21 cellular contexts compared by ENCODE assay signal in the genomic region with DNA sequence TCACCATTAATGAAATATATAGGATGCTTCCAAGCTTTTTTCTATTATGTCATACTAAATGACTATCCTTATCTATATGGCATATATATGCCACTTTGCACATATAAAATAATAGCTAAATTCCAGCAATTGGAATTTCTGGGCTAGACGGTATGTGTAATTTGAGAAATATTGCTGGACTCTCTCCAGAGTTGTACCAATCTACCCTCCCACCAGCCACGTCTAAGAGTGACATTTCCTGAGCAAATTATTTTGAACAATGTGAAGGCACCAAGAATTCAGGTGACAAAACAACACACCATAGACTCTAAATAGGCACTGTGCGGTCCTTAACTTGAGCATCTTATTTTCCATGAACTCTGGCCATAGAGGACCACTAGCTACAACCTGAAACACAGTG.
"Had no signal": no experiment of that assay in that cellular context is flagged by ENCODE, and none has a peak within 500 bp of the region (broad histone marks: within the 10 kb centered on the region; RNA-seq: fewer than 3 reads in every experiment).

No MANE protein-coding gene starts in this region.

- H3K4me1 ChIP-seq: SJSA1 had no signal

- H3K4me3 ChIP-seq: MG63, SJSA1, SK-N-MC had no signal

- H3K27ac ChIP-seq: HL-60, SJSA1, SK-N-MC had no signal

- DNase-seq: Karpas-422, KG1, MG63, NCI-H1092, NCI-H1105 treated with DMSO at 0.1 percent for 48 hours, NCI-H1436, NCI-H187, NCI-H2029, NCI-H2081 treated with DMSO at 0.1 percent for 48 hours, NCI-H2171, NCI-H226, NCI-H446, NCI-H510A treated with DMSO at 0.1 percent for 48 hours, NCI-H526 treated with DMSO at 0.1 percent for 48 hours, NCI-H748 treated with DMSO at 0.1 percent for 48 hours, SIG-M5 had no signal

- H3K9me3 ChIP-seq: MG63, SJSA1 had no signal

- ATAC-seq: Panc1, Right ventricle myocardium inferior had no signal

- H3K27me3 ChIP-seq: MG63, SJSA1 had no signal
